In the genomic region with DNA sequence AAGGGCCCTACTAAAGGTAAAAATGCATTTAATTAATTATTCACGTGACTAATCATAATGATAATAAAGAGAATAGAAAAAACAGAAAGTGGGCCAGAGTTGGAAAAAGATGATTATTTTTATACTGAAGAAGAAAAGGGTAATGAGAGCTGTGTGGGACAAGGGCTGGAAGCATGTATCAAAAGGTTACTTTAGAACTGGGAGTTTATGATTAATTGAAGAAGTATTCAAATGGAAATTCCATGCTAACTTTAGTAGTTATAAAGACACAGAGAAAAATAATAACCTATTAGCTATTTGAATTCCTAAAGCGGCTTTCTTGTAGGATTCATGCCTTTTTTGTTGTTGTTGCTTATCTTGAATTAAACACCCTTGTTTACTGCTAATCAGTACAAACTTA, we compare ENCODE assay signal across 25 cellular contexts. TPM values are rescaled to one million over a fixed set of nuclear protein-coding genes. Genes with fewer than 3 reads are reported as not detected.
"Had no signal": no experiment of that assay in that cellular context is flagged by ENCODE, and none has a peak within 500 bp of the region (broad histone marks: within the 10 kb centered on the region; RNA-seq: fewer than 3 reads in every experiment).

No MANE protein-coding gene starts in this region.

- H3K36me3 ChIP-seq: brain microvascular endothelial cell, heart left ventricle, right atrium auricular region, spleen had no signal

- DNase-seq: activated CD4-positive, alpha-beta T cell treated with anti-CD3 and anti-CD28 coated beads for 4 hours; activated CD4-positive, alpha-beta T cell treated with anti-CD3 and anti-CD28 coated beads, Interleukin-2, amount 50 U/mL, for 4 hours; activated naive CD4-positive, alpha-beta T cell; activated T-cell treated with anti-CD3 and anti-CD28 coated beads for 4 hours; activated T-cell treated with anti-CD3 and anti-CD28 coated beads, Interleukin-2, amount 50 U/mL, for 72 hours; aorta; brain microvascular endothelial cell; cortex of kidney; effector memory CD8-positive, alpha-beta T cell; erythroblast; heart left ventricle; hypothalamus; immature natural killer cell; kidney; midbrain; naive thymus-derived CD4-positive, alpha-beta T cell; spleen; stimulated activated CD4-positive, alpha-beta T cell treated with anti-CD3 and anti-CD28 coated beads, Interleukin-4, amount 100 ng/mL, for 1 hour; stimulated activated naive CD8-positive, alpha-beta T cell treated with anti-CD3 and anti-CD28 coated beads, Interleukin-15, Interleukin-2, amounts not matched to agents 100 U/mL and 50 U/mL, for 24 hours; testis had no signal

- H3K4me1 ChIP-seq: right atrium auricular region, spleen, testis had no signal

- H3K4me3 ChIP-seq: heart left ventricle, right atrium auricular region, spleen, testis had no signal

- ATAC-seq: activated naive CD4-positive, alpha-beta T cell treated with anti-CD3 and anti-CD28 coated beads, Interleukin-2, amount 50 U/mL, for 72 hours; activated T-cell treated with anti-CD3 and anti-CD28 coated beads, Interleukin-2, amount 50 U/mL, for 72 hours; effector memory CD8-positive, alpha-beta T cell; heart left ventricle; naive thymus-derived CD4-positive, alpha-beta T cell; stimulated activated naive CD8-positive, alpha-beta T cell treated with anti-CD3 and anti-CD28 coated beads, Interleukin-15, Interleukin-2, amounts not matched to agents 100 U/mL and 50 U/mL, for 24 hours had no signal

- H3K9me3 ChIP-seq: heart left ventricle, right atrium auricular region, spleen, testis had no signal

- H3K27me3 ChIP-seq: brain microvascular endothelial cell, heart left ventricle, right atrium auricular region, testis had no signal

- H3K27ac ChIP-seq: brain microvascular endothelial cell, heart left ventricle, right atrium auricular region, spleen, testis, VCaP had no signal

RNA-seq across cellular contexts. Expression of gene MKX, which starts 49.9 kb away (rescaled TPM):
- total RNA-seq: activated naive CD4-positive, alpha-beta T cell treated with anti-CD3 and anti-CD28 coated beads, Interleukin-2, amount 50 U/mL, for 72 hours; naive thymus-derived CD4-positive, alpha-beta T cell; pulmonary artery endothelial cell had no signal
- polyA plus RNA-seq: immature natural killer cell; naive thymus-derived CD4-positive, alpha-beta T cell; neural cell had no signal
